33 cellular contexts compared by ENCODE assay signal in the genomic region with DNA sequence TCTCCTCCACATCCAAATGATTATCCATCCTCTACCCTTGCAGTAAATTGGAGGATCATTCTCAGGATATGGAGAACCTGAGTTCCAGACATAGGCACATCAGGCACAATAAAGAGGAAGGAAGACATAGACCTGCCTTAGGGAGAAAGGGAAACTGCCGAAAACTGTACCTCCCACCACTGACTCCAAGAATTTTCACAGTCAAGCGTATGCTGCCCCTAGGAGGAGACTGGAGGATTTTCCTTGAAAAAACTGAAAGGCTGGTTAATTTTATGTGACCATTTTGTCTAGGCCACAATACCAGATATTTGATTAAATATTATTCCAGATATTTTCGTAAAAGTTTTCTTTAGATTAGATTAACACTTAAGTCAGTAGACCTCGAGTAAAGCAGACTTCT.
"Had no signal": no experiment of that assay in that cellular context is flagged by ENCODE, and none has a peak within 500 bp of the region (broad histone marks: within the 10 kb centered on the region; RNA-seq: fewer than 3 reads in every experiment).

No MANE protein-coding gene starts in this region.

- H3K4me1 Mint-ChIP-seq: activated naive CD8-positive, alpha-beta T cell treated with anti-CD3 and anti-CD28 coated beads for 36 hours; naive B cell; stimulated activated naive B cell treated with anti-CD40 and anti-IgM and Interleukin-4, amounts not matched to agents 10 μg/mL and 1 μg/mL and 100 μg/mL, for 72 hours had no signal

- H3K79me2 ChIP-seq: hepatocyte, parathyroid adenoma had no signal

- H3K4me1 ChIP-seq: adrenal gland, colonic mucosa, right atrium auricular region, stomach, thyroid gland, upper lobe of right lung had no signal

- ATAC-seq: gastroesophageal sphincter; left colon; psoas muscle; stimulated activated naive B cell treated with anti-CD40 and anti-IgM and Interleukin-4, amounts not matched to agents 10 μg/mL and 1 μg/mL and 100 μg/mL, for 72 hours; upper lobe of right lung had no signal

- H3K4me2 ChIP-seq: hepatocyte, smooth muscle cell had no signal

- H3K9me3 ChIP-seq: adrenal gland, colonic mucosa, gastroesophageal sphincter, psoas muscle, right atrium auricular region, stomach, thyroid gland, upper lobe of right lung had no signal

- H3K9me3 Mint-ChIP-seq: activated naive CD4-positive, alpha-beta T cell treated with anti-CD3 and anti-CD28 coated beads for 36 hours; activated naive CD8-positive, alpha-beta T cell treated with anti-CD3 and anti-CD28 coated beads for 36 hours; activated T-helper 1 cell treated with anti-CD3 and anti-CD28 coated beads, Interleukin-12 subunit alpha, Interleukin-12 subunit beta, Interleukin-2, Interleukin-4 antibody, amounts not matched to agents 30 ng/mL and 10 ng/mL and 1 ng/mL, durations not matched to agents 14 hours and 24 hours and 36 hours; T-helper 2 cell treated with Interferon-gamma antibody and Interleukin-4, amounts not matched to agents 5 μg/mL and 100 μg/mL, for 36 hours had no signal

- H3K27me3 Mint-ChIP-seq: activated naive CD8-positive, alpha-beta T cell treated with anti-CD3 and anti-CD28 coated beads for 36 hours; brain; naive B cell; stimulated activated naive B cell treated with anti-CD40 and anti-IgM and Interleukin-4, amounts not matched to agents 10 μg/mL and 1 μg/mL and 100 μg/mL, for 72 hours had no signal

- H3K4me3 Mint-ChIP-seq: activated naive CD4-positive, alpha-beta T cell treated with anti-CD3 and anti-CD28 coated beads for 36 hours; activated naive CD8-positive, alpha-beta T cell treated with anti-CD3 and anti-CD28 coated beads for 36 hours; activated T-helper 1 cell treated with anti-CD3 and anti-CD28 coated beads, Interleukin-12 subunit alpha, Interleukin-12 subunit beta, Interleukin-2, Interleukin-4 antibody, amounts not matched to agents 30 ng/mL and 10 ng/mL and 1 ng/mL, durations not matched to agents 14 hours and 24 hours and 36 hours; brain; mesothelial cell of epicardium; naive B cell; stimulated activated naive B cell treated with anti-CD40 and anti-IgM and Interleukin-4, amounts not matched to agents 10 μg/mL and 1 μg/mL and 100 μg/mL, for 72 hours; T-helper 2 cell treated with Interferon-gamma antibody and Interleukin-4, amounts not matched to agents 5 μg/mL and 100 μg/mL, for 36 hours had no signal

- DNase-seq: activated CD4-positive, alpha-beta T cell treated with anti-CD3 and anti-CD28 coated beads for 4 hours; activated CD4-positive, alpha-beta T cell treated with anti-CD3 and anti-CD28 coated beads, Interleukin-2, amount 50 U/mL, for 48 hours; activated CD8-positive, alpha-beta memory T cell treated with anti-CD3 and anti-CD28 coated beads for 24 hours; activated effector memory CD4-positive, alpha-beta T cell treated with anti-CD3 and anti-CD28 coated beads, Interleukin-2, amount 50 U/mL, for 16 hours; activated naive CD4-positive, alpha-beta T cell treated with anti-CD3 and anti-CD28 coated beads for 36 hours; activated naive CD8-positive, alpha-beta T cell treated with anti-CD3 and anti-CD28 coated beads for 36 hours; adrenal gland; aorta; cerebellar nuclear complex; colonic mucosa; effector CD8-positive, alpha-beta T cell; kidney; left colon; mammary epithelial cell; naive B cell; nucleus accumbens; psoas muscle; stimulated activated CD4-positive, alpha-beta T cell treated with anti-CD3 and anti-CD28 coated beads, Interleukin-15, amount 100 ng/mL, for 24 hours; stimulated activated CD4-positive, alpha-beta T cell treated with anti-CD3 and anti-CD28 coated beads, Interleukin-2, amount 100 ng/mL, for 24 hours; stimulated activated naive B cell treated with anti-CD40 and anti-IgM and Interleukin-4, amounts not matched to agents 10 μg/mL and 1 μg/mL and 100 μg/mL, for 72 hours; stomach; thyroid gland; upper lobe of right lung had no signal

- H3K27ac Mint-ChIP-seq: activated naive CD4-positive, alpha-beta T cell treated with anti-CD3 and anti-CD28 coated beads for 36 hours; activated naive CD8-positive, alpha-beta T cell treated with anti-CD3 and anti-CD28 coated beads for 36 hours; activated T-helper 1 cell treated with anti-CD3 and anti-CD28 coated beads, Interleukin-12 subunit alpha, Interleukin-12 subunit beta, Interleukin-2, Interleukin-4 antibody, amounts not matched to agents 30 ng/mL and 10 ng/mL and 1 ng/mL, durations not matched to agents 14 hours and 24 hours and 36 hours; brain; mesothelial cell of epicardium; stimulated activated naive B cell treated with anti-CD40 and anti-IgM and Interleukin-4, amounts not matched to agents 10 μg/mL and 1 μg/mL and 100 μg/mL, for 72 hours; T-helper 2 cell treated with Interferon-gamma antibody and Interleukin-4, amounts not matched to agents 5 μg/mL and 100 μg/mL, for 36 hours had no signal

- H3K27me3 ChIP-seq: adrenal gland, cardiac muscle cell, colonic mucosa, gastroesophageal sphincter, hepatocyte, right atrium auricular region, stomach, thyroid gland, upper lobe of right lung had no signal

- H3K9ac ChIP-seq: parathyroid adenoma had no signal

- H3K36me3 Mint-ChIP-seq: activated naive CD8-positive, alpha-beta T cell treated with anti-CD3 and anti-CD28 coated beads for 36 hours; brain; naive B cell had no signal

- H2AFZ ChIP-seq: hepatocyte, parathyroid adenoma had no signal

- H3K27ac ChIP-seq: adrenal gland, cardiac muscle cell, colonic mucosa, gastroesophageal sphincter, hepatocyte, parathyroid adenoma, psoas muscle, right atrium auricular region, stomach, thyroid gland, upper lobe of right lung had no signal

- H3K36me3 ChIP-seq: adrenal gland, cardiac muscle cell, colonic mucosa, gastroesophageal sphincter, right atrium auricular region, stomach, thyroid gland, upper lobe of right lung had no signal

- H3K4me3 ChIP-seq: adrenal gland, cardiac muscle cell, colonic mucosa, gastroesophageal sphincter, hepatocyte, psoas muscle, right atrium auricular region, smooth muscle cell, stomach, thyroid gland, upper lobe of right lung had no signal
